ENCODE assay signal across 1 cellular context in the genomic region with DNA sequence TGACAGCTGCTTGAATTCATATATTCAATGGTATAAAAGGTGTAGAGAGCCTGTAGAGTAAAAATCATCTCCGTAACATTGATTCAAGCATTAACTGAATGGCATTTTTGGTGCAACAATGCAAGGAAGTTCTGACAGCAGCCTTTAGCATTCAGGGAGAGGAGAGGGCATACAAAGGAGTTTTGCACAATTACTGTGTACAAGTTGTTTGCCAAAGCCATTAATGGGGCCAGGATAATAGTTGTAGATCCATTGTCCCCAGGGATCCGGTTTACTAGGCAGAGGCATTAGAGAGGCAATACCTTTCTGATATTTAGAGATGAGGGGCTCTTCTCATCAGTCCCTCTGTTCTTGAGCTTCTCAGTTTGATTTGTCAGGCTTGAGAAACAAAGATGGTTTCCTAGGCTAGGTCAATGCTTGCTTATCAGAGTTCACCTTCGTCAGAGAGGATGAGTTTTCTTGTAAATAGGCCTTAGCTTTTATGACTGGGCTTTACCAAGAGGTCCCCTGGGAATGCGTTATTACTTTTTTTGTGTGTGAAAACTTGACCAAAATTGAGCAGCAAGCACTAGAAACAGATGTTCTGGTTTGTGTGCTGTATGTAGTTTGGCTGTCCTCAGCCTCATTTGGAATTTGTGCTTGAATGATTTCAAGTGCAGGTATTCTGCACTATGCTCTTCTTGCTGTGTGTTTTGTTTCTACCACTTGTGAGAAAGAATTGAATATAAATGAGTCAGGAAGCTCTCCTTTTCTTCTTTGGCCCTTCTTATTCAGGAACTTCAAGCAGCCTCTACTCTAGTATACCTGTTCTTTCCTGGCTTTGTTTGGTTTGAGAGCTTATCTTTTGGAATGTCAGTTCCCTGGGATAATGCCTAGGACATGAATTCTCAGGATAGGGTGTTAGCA.
TF ChIP-seq lines count a peak whose summit lies in the region.

No MANE protein-coding gene starts in this region.

TF ChIP-seq in SK-N-SH, 30 proteins besides CTCF, POLR2A, EP300 and RAD21 (continued from another document):
- TF ChIP-seq, protein P1, sequence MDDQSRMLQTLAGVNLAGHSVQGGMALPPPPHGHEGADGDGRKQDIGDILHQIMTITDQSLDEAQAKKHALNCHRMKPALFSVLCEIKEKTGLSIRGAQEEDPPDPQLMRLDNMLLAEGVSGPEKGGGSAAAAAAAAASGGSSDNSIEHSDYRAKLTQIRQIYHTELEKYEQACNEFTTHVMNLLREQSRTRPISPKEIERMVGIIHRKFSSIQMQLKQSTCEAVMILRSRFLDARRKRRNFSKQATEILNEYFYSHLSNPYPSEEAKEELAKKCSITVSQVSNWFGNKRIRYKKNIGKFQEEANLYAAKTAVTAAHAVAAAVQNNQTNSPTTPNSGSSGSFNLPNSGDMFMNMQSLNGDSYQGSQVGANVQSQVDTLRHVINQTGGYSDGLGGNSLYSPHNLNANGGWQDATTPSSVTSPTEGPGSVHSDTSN (IDR thresholded peaks at IDR 0.05) = no peak
- TF ChIP-seq CHD2 (IDR thresholded peaks at IDR 0.05; ENCODE audit: low read length, partially characterized antibody) (no peak), MXI1 (IDR thresholded peaks at IDR 0.05; ENCODE audit: low read depth, low read length) (no peak), EZH2phosphoT487 (IDR thresholded peaks at IDR 0.05; ENCODE audit: borderline replicate concordance, low read depth) (no peak), RXRA (IDR thresholded peaks at IDR 0.05; ENCODE audit: borderline replicate concordance, low read depth) (no peak), MEF2A (IDR thresholded peaks at IDR 0.05; ENCODE audit: borderline replicate concordance, low read depth) (no peak), SMC3 (IDR thresholded peaks at IDR 0.05; ENCODE audit: low read depth, low read length) (no peak), SIN3A (IDR thresholded peaks at IDR 0.05; ENCODE audit: borderline replicate concordance, low read depth, low read length) (no peak)
